ENCODE assay signal across 20 cellular contexts in genomic region chr6:21780144-21780543, GRCh38.
"Had no signal": no experiment of that assay in that cellular context is flagged by ENCODE, and none has a peak within 500 bp of the region (broad histone marks: within the 10 kb centered on the region; RNA-seq: fewer than 3 reads in every experiment).

No MANE protein-coding gene starts in this region.

- H3K9me3 ChIP-seq: colonic mucosa, sigmoid colon, testis had no signal

- H3K9me3 Mint-ChIP-seq: activated naive CD4-positive, alpha-beta T cell treated with anti-CD3 and anti-CD28 coated beads, Interleukin-2, amount 10 ng/mL, durations not matched to agents 7 days and 5 days; activated naive CD8-positive, alpha-beta T cell treated with anti-CD3 and anti-CD28 coated beads, Interleukin-2, amount 50 U/mL, for 24 hours; naive thymus-derived CD8-positive, alpha-beta T cell; type B pancreatic cell had no signal

- H3K27ac ChIP-seq: brain microvascular endothelial cell, colonic mucosa, parathyroid adenoma, sigmoid colon, testis had no signal

- H3K4me1 Mint-ChIP-seq: activated naive CD4-positive, alpha-beta T cell treated with anti-CD3 and anti-CD28 coated beads, Interleukin-2, amount 10 ng/mL, durations not matched to agents 7 days and 5 days; activated naive CD8-positive, alpha-beta T cell treated with anti-CD3 and anti-CD28 coated beads, Interleukin-2, amount 50 U/mL, for 24 hours; stimulated activated memory B cell treated with anti-CD40 and anti-IgM and Interleukin-4, amounts not matched to agents 10 μg/mL and 1 μg/mL and 100 μg/mL, for 72 hours had no signal

- H3K4me1 ChIP-seq: colonic mucosa, parathyroid adenoma, sigmoid colon, testis had no signal

- ATAC-seq: activated CD4-positive, CD25-positive, alpha-beta regulatory T cell treated with anti-CD3 and anti-CD28 coated beads, Interleukin-2, amount 50 U/mL, for 24 hours; activated naive CD8-positive, alpha-beta T cell treated with anti-CD3 and anti-CD28 coated beads, Interleukin-2, amount 50 U/mL, for 24 hours; left cardiac atrium; naive thymus-derived CD8-positive, alpha-beta T cell; stimulated activated memory B cell treated with anti-CD40 and anti-IgM and Interleukin-4, amounts not matched to agents 10 μg/mL and 1 μg/mL and 100 μg/mL, for 72 hours had no signal

- H3K27me3 Mint-ChIP-seq: activated naive CD4-positive, alpha-beta T cell treated with anti-CD3 and anti-CD28 coated beads, Interleukin-2, amount 10 ng/mL, durations not matched to agents 7 days and 5 days; activated naive CD8-positive, alpha-beta T cell treated with anti-CD3 and anti-CD28 coated beads, Interleukin-2, amount 50 U/mL, for 24 hours; stimulated activated memory B cell treated with anti-CD40 and anti-IgM and Interleukin-4, amounts not matched to agents 10 μg/mL and 1 μg/mL and 100 μg/mL, for 72 hours; type B pancreatic cell had no signal

- H3K4me3 Mint-ChIP-seq: activated naive CD4-positive, alpha-beta T cell treated with anti-CD3 and anti-CD28 coated beads, Interleukin-2, amount 10 ng/mL, durations not matched to agents 7 days and 5 days; activated naive CD8-positive, alpha-beta T cell treated with anti-CD3 and anti-CD28 coated beads, Interleukin-2, amount 50 U/mL, for 24 hours; naive thymus-derived CD8-positive, alpha-beta T cell; stimulated activated memory B cell treated with anti-CD40 and anti-IgM and Interleukin-4, amounts not matched to agents 10 μg/mL and 1 μg/mL and 100 μg/mL, for 72 hours; type B pancreatic cell had no signal

- DNase-seq: activated CD4-positive, alpha-beta T cell treated with anti-CD3 and anti-CD28 coated beads, Interleukin-2, amount 50 U/mL, for 1 hour; activated CD8-positive, alpha-beta memory T cell treated with anti-CD3 and anti-CD28 coated beads, Interleukin-2, amount 50 U/mL, for 4 hours; activated effector memory CD4-positive, alpha-beta T cell treated with Interleukin-2 at 50 U/mL for 16 hours; activated naive CD4-positive, alpha-beta T cell treated with anti-CD3 and anti-CD28 coated beads, Interleukin-2, amount 10 ng/mL, durations not matched to agents 7 days and 5 days; activated naive CD8-positive, alpha-beta T cell treated with anti-CD3 and anti-CD28 coated beads, Interleukin-2, amount 50 U/mL, for 24 hours; activated T-cell treated with anti-CD3 and anti-CD28 coated beads, Interleukin-2, amount 50 U/mL, for 48 hours; anterior cingulate cortex; brain microvascular endothelial cell; central memory CD4-positive, alpha-beta T cell; colonic mucosa; left cardiac atrium; mesendoderm; naive thymus-derived CD8-positive, alpha-beta T cell; sigmoid colon; stimulated activated CD4-positive, alpha-beta T cell treated with anti-CD3 and anti-CD28 coated beads, Interleukin-4, amount 100 ng/mL, for 4 hours; testis had no signal

- H3K27ac Mint-ChIP-seq: activated naive CD4-positive, alpha-beta T cell treated with anti-CD3 and anti-CD28 coated beads, Interleukin-2, amount 10 ng/mL, durations not matched to agents 7 days and 5 days; activated naive CD8-positive, alpha-beta T cell treated with anti-CD3 and anti-CD28 coated beads, Interleukin-2, amount 50 U/mL, for 24 hours; naive thymus-derived CD8-positive, alpha-beta T cell; stimulated activated memory B cell treated with anti-CD40 and anti-IgM and Interleukin-4, amounts not matched to agents 10 μg/mL and 1 μg/mL and 100 μg/mL, for 72 hours; type B pancreatic cell had no signal

- H3K36me3 Mint-ChIP-seq: activated naive CD4-positive, alpha-beta T cell treated with anti-CD3 and anti-CD28 coated beads, Interleukin-2, amount 10 ng/mL, durations not matched to agents 7 days and 5 days; naive thymus-derived CD8-positive, alpha-beta T cell; stimulated activated memory B cell treated with anti-CD40 and anti-IgM and Interleukin-4, amounts not matched to agents 10 μg/mL and 1 μg/mL and 100 μg/mL, for 72 hours had no signal

- H3K4me3 ChIP-seq: colonic mucosa, sigmoid colon, testis had no signal
